ENCODE assay signal across 8 cellular contexts in genomic region chr19:3366761-3367571, GRCh38. TPM values are rescaled to one million over a fixed set of nuclear protein-coding genes. Genes with fewer than 3 reads are reported as not detected.
DNase-seq lines count a peak whose midpoint lies in the region; ATAC-seq and TF ChIP-seq lines count a peak whose summit lies in the region.

No MANE protein-coding gene starts in this region.

- peaks cover 65% of the 10 kb centered on the region for H3K4me1 Mint-ChIP-seq in stimulated activated naive CD8-positive, alpha-beta T cell treated with anti-CD3 and anti-CD28 coated beads, Interleukin-15, amount 100 ng/mL, for 72 hours

- no peak overlapping the region for H3K27ac Mint-ChIP-seq in stimulated activated naive CD8-positive, alpha-beta T cell treated with anti-CD3 and anti-CD28 coated beads, Interleukin-15, amount 100 ng/mL, for 72 hours

- ATAC-seq in body of pancreas = peak; percentile 51
- ATAC-seq in stimulated activated naive CD8-positive, alpha-beta T cell treated with anti-CD3 and anti-CD28 coated beads, Interleukin-15, amount 100 ng/mL, for 72 hours = peak; percentile 54
- no peak for ATAC-seq in GM18511 (IDR thresholded peaks at IDR 0.05; ENCODE audit: unreplicated experiment)

- peaks cover 77% of the 10 kb centered on the region for H3K4me1 ChIP-seq in body of pancreas

- no peaks in the 10 kb centered on the region for H3K9me3 ChIP-seq in body of pancreas

- intact Hi-C loops in body of pancreas (cut with DNase I) = no loop called here

- H3K27me3 ChIP-seq in body of pancreas (no peaks in the 10 kb centered on the region), kidney epithelial cell (ENCODE audit: control insufficient read depth, insufficient read depth, low read length) (no peaks in the 10 kb centered on the region)

- 0% methylated on average over 51 of the region's 61 CpGs; no CpG with 5 or more reads in 1 of the 2 donors for WGBS in body of pancreas, 2 donors

- peak; percentile 52 to 78 (median 75) for TF ChIP-seq POLR2A in body of pancreas (IDR thresholded peaks at IDR 0.05)

- H3K27ac ChIP-seq in body of pancreas = peak overlapping the region; percentile 97 to 99 (median 99)

- TF ChIP-seq CTCF in body of pancreas (IDR thresholded peaks at IDR 0.05) (no peak), kidney epithelial cell (IDR thresholded peaks at IDR 0.05; ENCODE audit: insufficient read depth, low read length, poor library complexity, severe bottlenecking) (no peak)

- no peaks in the 10 kb centered on the region for H3K27me3 Mint-ChIP-seq in stimulated activated naive CD8-positive, alpha-beta T cell treated with anti-CD3 and anti-CD28 coated beads, Interleukin-15, amount 100 ng/mL, for 72 hours

- H3K4me3 Mint-ChIP-seq in stimulated activated naive CD8-positive, alpha-beta T cell treated with anti-CD3 and anti-CD28 coated beads, Interleukin-15, amount 100 ng/mL, for 72 hours = peak overlapping the region; percentile 73 to 81

- H3K9me3 Mint-ChIP-seq in stimulated activated naive CD8-positive, alpha-beta T cell treated with anti-CD3 and anti-CD28 coated beads, Interleukin-15, amount 100 ng/mL, for 72 hours = no peaks in the 10 kb centered on the region

- peak overlapping the region; percentile 63 to 75 for H3K4me3 ChIP-seq in body of pancreas
- peak overlapping the region; percentile 90 for H3K4me3 ChIP-seq in kidney epithelial cell (ENCODE audit: low read depth, low read length)

- DNase-seq in NCI-H345 (lab: John Stamatoyannopoulos, UW) = peak; percentile 22
- no peak for DNase-seq in NCI-H345 treated with DMSO at 0.1 percent for 48 hours (lab: John Stamatoyannopoulos, UW; ENCODE audit: unreplicated experiment)
- peak; percentile 65 for DNase-seq in NCI-H2196 (lab: John Stamatoyannopoulos, UW; ENCODE audit: unreplicated experiment)
- DNase-seq in body of pancreas = peak; percentile 70 to 76 (median 74)
- no peak for DNase-seq in kidney epithelial cell (ENCODE audit: low read depth)
- DNase-seq in stimulated activated naive CD8-positive, alpha-beta T cell treated with anti-CD3 and anti-CD28 coated beads, Interleukin-15, amount 100 ng/mL, for 72 hours = peak in 1 of 2 donors; percentile 34
- DNase-seq in T1000 (lab: John Stamatoyannopoulos, UW) = no peak

- H3K36me3 ChIP-seq in body of pancreas (replicated peaks in 1 of 2; ENCODE audit: insufficient read depth in 1 of 2, low read depth in 2 of 2) = no peaks in the 10 kb centered on the region
- no peaks in the 10 kb centered on the region for H3K36me3 ChIP-seq in kidney epithelial cell (ENCODE audit: control insufficient read depth, insufficient read depth, low read length)

RNA-seq across cellular contexts. Expression of gene NFIC, which starts 0.6 kb away (rescaled TPM):
- 100 to 1,000 TPM; 178 to 186 TPM for total RNA-seq in body of pancreas
- 18.0 and 31.6 TPM in 2 replicates for total RNA-seq in kidney epithelial cell

Comparison
In these comparisons a context has a peak if more than half of its experiments do, and no peak if none do; other contexts are left out.
1. DNase-seq: peak in NCI-H345 (single experiment), NCI-H2196 (single experiment) and body of pancreas (4 of 4); none in NCI-H345 treated with DMSO at 0.1 percent for 48 hours (single experiment), kidney epithelial cell (single experiment) and T1000 (single experiment).